27 cellular contexts compared by ENCODE assay signal in genomic region chr11:68564261-68564660, GRCh38.
"Had no signal": no experiment of that assay in that cellular context is flagged by ENCODE, and none has a peak within 500 bp of the region (broad histone marks: within the 10 kb centered on the region; RNA-seq: fewer than 3 reads in every experiment).

No MANE protein-coding gene starts in this region.

- H3K4me3 ChIP-seq: ascending aorta, K562, Peyer's patch, SJSA1 had no signal

- H3K27me3 Mint-ChIP-seq: activated CD4-positive, alpha-beta T cell treated with anti-CD3 and anti-CD28 coated beads, Interleukin-2, amount 10 ng/mL, durations not matched to agents 24 days and 14 days; activated naive CD8-positive, alpha-beta T cell treated with anti-CD3 and anti-CD28 coated beads, Interleukin-2, amount 50 U/mL, for 24 hours; brain had no signal

- H3K4me1 Mint-ChIP-seq: brain, WTC11 had no signal

- ATAC-seq: activated naive CD8-positive, alpha-beta T cell treated with anti-CD3 and anti-CD28 coated beads, Interleukin-2, amount 50 U/mL, for 24 hours; K562; SK-N-SH treated with all-trans-retinoic acid at 6 μM for 48 hours; WTC11 had no signal

- DNase-seq: activated CD4-positive, alpha-beta T cell treated with anti-CD3 and anti-CD28 coated beads for 1 hour; activated CD4-positive, alpha-beta T cell treated with anti-CD3 and anti-CD28 coated beads, Interleukin-2, amount 10 ng/mL, durations not matched to agents 24 days and 14 days; activated CD4-positive, alpha-beta T cell treated with anti-CD3 and anti-CD28 coated beads, Interleukin-2, amount 50 U/mL, for 48 hours; activated effector memory CD4-positive, alpha-beta T cell treated with anti-CD3 and anti-CD28 coated beads, Interleukin-2, amount 50 U/mL, for 16 hours; activated naive CD4-positive, alpha-beta T cell treated with Interleukin-2 at 50 U/mL for 16 hours; activated naive CD8-positive, alpha-beta T cell treated with anti-CD3 and anti-CD28 coated beads, Interleukin-2, amount 50 U/mL, for 24 hours; amniotic stem cell; Karpas-422; MM.1S; NCI-H1105; NCI-H1436; NCI-H1694 treated with DMSO at 0.1 percent for 48 hours; NCI-H2029 treated with DMSO at 0.1 percent for 48 hours; NCI-H510A treated with DMSO at 0.1 percent for 48 hours; NCI-H69; NK-92 treated with Interleukin-12 subunit alpha and Interleukin-12 subunit beta, amount 100 ng/mL, for 24 hours; OCI-M1; Peyer's patch; SHP77 had no signal

- H3K4me1 ChIP-seq: ascending aorta, Peyer's patch, SJSA1 had no signal

- H3K9me3 ChIP-seq: ascending aorta, Peyer's patch, SJSA1 had no signal

- H3K9me3 Mint-ChIP-seq: activated CD4-positive, alpha-beta T cell treated with anti-CD3 and anti-CD28 coated beads, Interleukin-2, amount 10 ng/mL, durations not matched to agents 24 days and 14 days; activated naive CD4-positive, alpha-beta T cell treated with anti-CD3 and anti-CD28 coated beads, Interleukin-2, amount 50 U/mL, for 72 hours; activated naive CD8-positive, alpha-beta T cell treated with anti-CD3 and anti-CD28 coated beads, Interleukin-2, amount 50 U/mL, for 24 hours; brain; T-helper 1 cell treated with Interleukin-12 subunit alpha and Interleukin-12 subunit beta and Interleukin-4 antibody, amounts not matched to agents 30 μg/mL and 1 μg/mL, for 36 hours; WTC11 had no signal

- H3K4me3 Mint-ChIP-seq: activated CD4-positive, alpha-beta T cell treated with anti-CD3 and anti-CD28 coated beads, Interleukin-2, amount 10 ng/mL, durations not matched to agents 24 days and 14 days; activated naive CD8-positive, alpha-beta T cell treated with anti-CD3 and anti-CD28 coated beads, Interleukin-2, amount 50 U/mL, for 24 hours; brain; T-helper 1 cell treated with Interleukin-12 subunit alpha and Interleukin-12 subunit beta and Interleukin-4 antibody, amounts not matched to agents 30 μg/mL and 1 μg/mL, for 36 hours; WTC11 had no signal

- H3K27me3 ChIP-seq: ascending aorta, Peyer's patch, SJSA1 had no signal

- H3K27ac ChIP-seq: ascending aorta, Peyer's patch, SJSA1 had no signal

- H3K27ac Mint-ChIP-seq: activated CD4-positive, alpha-beta T cell treated with anti-CD3 and anti-CD28 coated beads, Interleukin-2, amount 10 ng/mL, durations not matched to agents 24 days and 14 days; activated naive CD8-positive, alpha-beta T cell treated with anti-CD3 and anti-CD28 coated beads, Interleukin-2, amount 50 U/mL, for 24 hours; brain; T-helper 1 cell treated with Interleukin-12 subunit alpha and Interleukin-12 subunit beta and Interleukin-4 antibody, amounts not matched to agents 30 μg/mL and 1 μg/mL, for 36 hours; WTC11 had no signal

- FAIRE-seq: K562 had no signal
